Comparison of ENCODE assay signal across 32 cellular contexts in the genomic region with DNA sequence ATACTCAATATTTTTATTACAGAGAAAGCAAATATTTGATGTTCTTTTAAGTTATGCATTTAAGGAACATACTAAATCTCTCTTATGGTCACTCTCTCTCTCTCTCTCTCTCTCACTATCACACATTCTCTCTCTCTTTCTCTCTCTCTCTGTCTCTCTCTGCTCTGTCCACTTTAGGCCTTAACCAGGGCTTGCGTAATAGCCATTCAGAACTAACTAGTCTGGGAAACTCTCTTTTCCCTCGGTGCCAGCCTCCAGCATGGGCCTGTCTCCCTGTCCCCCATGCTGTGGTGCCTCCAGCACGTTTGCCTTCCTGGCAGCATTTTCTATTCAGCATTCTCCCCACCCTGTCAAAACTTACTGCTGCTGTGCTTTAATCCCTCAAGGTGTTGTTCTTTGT.
"Had no signal": no experiment of that assay in that cellular context is flagged by ENCODE, and none has a peak within 500 bp of the region (broad histone marks: within the 10 kb centered on the region; RNA-seq: fewer than 3 reads in every experiment).

No MANE protein-coding gene starts in this region.

- FAIRE-seq: TTC549 had no signal

- H3K9ac ChIP-seq: SK-N-SH had no signal

- H3K4me2 ChIP-seq: SK-N-SH had no signal

- H3K4me1 ChIP-seq: Peyer's patch, SJSA1 had no signal

- H3K36me3 ChIP-seq: brain microvascular endothelial cell, MG63, Peyer's patch, SJSA1 had no signal

- H3K4me3 ChIP-seq: MG63, Peyer's patch, SJSA1 had no signal

- ATAC-seq: activated T-helper 17 cell treated with anti-CD3 and anti-CD28 coated beads, Interleukin-2, amount 50 U/mL, for 72 hours had no signal

- H3K9me3 ChIP-seq: MG63, Peyer's patch, SJSA1, SK-N-SH had no signal

- H3K27ac ChIP-seq: brain microvascular endothelial cell, Peyer's patch, SJSA1 had no signal

- H3K27me3 ChIP-seq: brain microvascular endothelial cell, MG63, Peyer's patch, SJSA1 had no signal

- DNase-seq: activated B cell treated with CpG ODN at 0.5 μM for 24 hours; activated CD4-positive, alpha-beta memory T cell treated with anti-CD3 and anti-CD28 coated beads for 36 hours; activated CD4-positive, alpha-beta T cell treated with anti-CD3 and anti-CD28 coated beads for 4 hours; activated CD4-positive, alpha-beta T cell treated with anti-CD3 and anti-CD28 coated beads, Interleukin-2, amount 50 U/mL, for 1 hour; activated CD4-positive, CD25-positive, alpha-beta regulatory T cell treated with anti-CD3 and anti-CD28 coated beads, Interleukin-2, amount 50 U/mL, for 72 hours; activated CD8-positive, alpha-beta memory T cell treated with anti-CD3 and anti-CD28 coated beads, Interleukin-2, amount 50 U/mL, for 4 hours; activated effector memory CD4-positive, alpha-beta T cell treated with anti-CD3 and anti-CD28 coated beads, Interleukin-2, amount 50 U/mL, for 16 hours; activated naive CD4-positive, alpha-beta T cell; activated naive CD4-positive, alpha-beta T cell treated with anti-CD3 and anti-CD28 coated beads, Interleukin-2, amount 50 U/mL, for 16 hours; activated naive CD8-positive, alpha-beta T cell treated with anti-CD3 and anti-CD28 coated beads for 36 hours; activated T-cell treated with anti-CD3 and anti-CD28 coated beads for 4 hours; activated T-cell treated with anti-CD3 and anti-CD28 coated beads, Interleukin-2, amount 50 U/mL, for 48 hours; amniotic stem cell; aorta; brain microvascular endothelial cell; central memory CD4-positive, alpha-beta T cell; Karpas-422; MG63; NCI-H1048; NCI-H1105 treated with DMSO at 0.1 percent for 48 hours; NCI-H1436; NCI-H1694 treated with DMSO at 0.1 percent for 48 hours; NCI-H2029; NCI-H345; NCI-H524 treated with DMSO at 0.1 percent for 48 hours; Peyer's patch; RPMI8226; SHP77 treated with DMSO at 0.1 percent for 48 hours; SK-N-SH had no signal

- H3K9me2 ChIP-seq: SK-N-SH had no signal
